ENCODE assay signal across 21 cellular contexts in genomic region chr20:38161412-38161774, GRCh38. TPM values are rescaled to one million over a fixed set of nuclear protein-coding genes. Genes with fewer than 3 reads are reported as not detected.
A peak's percentile ranks its signal among the peaks of the same experiment; 100 is the strongest.
DNase-seq lines count a peak whose midpoint lies in the region; ATAC-seq, FAIRE-seq and TF ChIP-seq lines count a peak whose summit lies in the region.
"Had no signal": no experiment of that assay in that cellular context is flagged by ENCODE, and none has a peak within 500 bp of the region (broad histone marks: within the 10 kb centered on the region; RNA-seq: fewer than 3 reads in every experiment).

No MANE protein-coding gene starts in this region.

- no peaks in the 10 kb centered on the region for H3K36me3 Mint-ChIP-seq in activated naive CD4-positive, alpha-beta T cell treated with anti-CD3 and anti-CD28 coated beads, Interleukin-2, amount 50 U/mL, for 72 hours

- H3K9ac ChIP-seq in K562 (ENCODE audit: insufficient read depth in 1 of 2, low read depth in 2 of 2, low read length in 2 of 2) = peak overlapping the region in 1 of 2 experiments; percentile 24; a peak in 1 of 4 replicates
- H3K9ac ChIP-seq: GM23248 had no signal

- peak; percentile 63 for FAIRE-seq in HTR-8/SVneo (lab: Jason Lieb, UNC)
- no peak for FAIRE-seq in K562 (lab: Jason Lieb, UNC)
- FAIRE-seq: G401.6, GM12891 had no signal

- H3K9me1 ChIP-seq in K562 (ENCODE audit: control insufficient read depth, insufficient read depth, low read length) = no peaks in the 10 kb centered on the region

- no peaks in the 10 kb centered on the region for H3K27me3 ChIP-seq in K562 (ENCODE audit: control insufficient read depth in 2 of 2, insufficient read depth in 2 of 2, low read length in 2 of 2)
- H3K27me3 ChIP-seq in right atrium auricular region = no peaks in the 10 kb centered on the region
- H3K27me3 ChIP-seq in gastrocnemius medialis = no peaks in the 10 kb centered on the region

- CTCF ChIA-PET in K562 (lab: Yijun Ruan, JAX; ENCODE audit: low intra/inter-chr PET ratio) = no interaction called here

- ATAC-seq in K562 = no peak
- no peak for ATAC-seq in gastrocnemius medialis
- no peak for ATAC-seq in activated naive CD4-positive, alpha-beta T cell treated with anti-CD3 and anti-CD28 coated beads, Interleukin-2, amount 50 U/mL, for 72 hours

- POLR2A ChIA-PET in K562 (lab: Yijun Ruan, JAX) = interaction anchor here (0.7 to 0.8 kb wide), 2 partner anchors 24 to 33 kb away, joined by 3 read pairs; no protein-coding TSS in a partner anchor

- H3K9me3 ChIP-seq in K562 (replicated peaks; ENCODE audit: control insufficient read depth, insufficient read depth, low read depth, low read length) (no peaks in the 10 kb centered on the region), right atrium auricular region (no peaks in the 10 kb centered on the region), gastrocnemius medialis (no peaks in the 10 kb centered on the region)

- no peak for TF ChIP-seq POLR2A in K562 (conservative IDR thresholded peaks at IDR 0.05)
- TF ChIP-seq POLR2A in gastrocnemius medialis (IDR thresholded peaks at IDR 0.05) = no peak

- H3K4me3 ChIP-seq in K562 (no peak overlapping the region), right atrium auricular region (no peak overlapping the region), gastrocnemius medialis (no peak overlapping the region)
- H3K4me3 ChIP-seq: GM23248 had no signal

- DNase-seq in HTR-8/SVneo (ENCODE audit: insufficient read length, low spot score) = no peak
- no peak for DNase-seq in K562 (ENCODE audit: extremely low read depth in 1 of 4, low spot score in 3 of 4)
- no peak for DNase-seq in right atrium auricular region (ENCODE audit: low spot score)
- no peak for DNase-seq in gastrocnemius medialis
- DNase-seq in LoVo (ENCODE audit: low spot score) = no peak
- DNase-seq in activated naive CD4-positive, alpha-beta T cell treated with anti-CD3 and anti-CD28 coated beads, Interleukin-2, amount 50 U/mL, for 72 hours (ENCODE audit: low spot score in 2 of 2) = no peak
- DNase-seq in GM20000 (ENCODE audit: low spot score) = no peak
- DNase-seq in NCI-H748 (lab: John Stamatoyannopoulos, UW; ENCODE audit: unreplicated experiment) = no peak
- DNase-seq: AML-193; Calu3; DMS79; GM23248; KBM-7; NCI-H1048; NCI-H146; NCI-H2107; NCI-H226; NCI-H526 treated with DMSO at 0.1 percent for 48 hours; NK-92 treated with Interleukin-12 subunit alpha and Interleukin-12 subunit beta, amount 100 ng/mL, for 24 hours had no signal

- in situ Hi-C loops in K562 (cut with MboI) (loop anchor here (10.0 kb wide), 1 partner anchor 87 kb away; no protein-coding TSS in a partner anchor), gastrocnemius medialis (cut with MboI; ENCODE audit: low sequenced_read_pairs in 4 of 4) (loop anchor here in 1 of 4 donors (5.0 kb wide), 1 partner anchor 104 kb away; no protein-coding TSS in a partner anchor)

- no peaks in the 10 kb centered on the region for H3K9me3 Mint-ChIP-seq in activated naive CD4-positive, alpha-beta T cell treated with anti-CD3 and anti-CD28 coated beads, Interleukin-2, amount 50 U/mL, for 72 hours

- 84% methylated on average over 7 of the region's 14 CpGs for WGBS in K562 (ENCODE audit: insufficient coverage, low coverage, missing lambda C conversion rate)

- no peak for TF ChIP-seq RAD21 in K562 (CRISPR knock-in tag; conservative IDR thresholded peaks at IDR 0.05 in 1 of 2, IDR thresholded peaks at IDR 0.05 in 1 of 2)

- no peak for TF ChIP-seq EP300 in K562 (IDR thresholded peaks at IDR 0.05; ENCODE audit: low read length)

- peak overlapping the region; percentile 26; the same call in 1 of the 3 replicates for H3K27ac ChIP-seq in K562 (ENCODE audit: extremely low read depth, low read depth, low read length)
- peak overlapping the region; percentile 90 to 96 for H3K27ac ChIP-seq in right atrium auricular region
- H3K27ac ChIP-seq in gastrocnemius medialis = peak overlapping the region in 3 of 4 donors; percentile 71 to 84 (median 82)
- H3K27ac ChIP-seq: GM23248 had no signal

- no peak overlapping the region for H2AFZ ChIP-seq in K562 (ENCODE audit: low read depth, low read length)
- H2AFZ ChIP-seq: GM23248 had no signal

- H3K79me2 ChIP-seq in K562 (ENCODE audit: control insufficient read depth, insufficient read depth, low read length) = peaks cover 56% of the 10 kb centered on the region

- no peak overlapping the region for H3K27ac Mint-ChIP-seq in activated naive CD4-positive, alpha-beta T cell treated with anti-CD3 and anti-CD28 coated beads, Interleukin-2, amount 50 U/mL, for 72 hours

- peaks cover 71 to 72% of the 10 kb centered on the region in 2 experiments for H3K4me1 ChIP-seq in K562 (replicated peaks in 1 of 2; ENCODE audit: control insufficient read depth in 2 of 2, insufficient read depth in 2 of 2, low read length in 2 of 2)
- peaks cover 0 to 78% of the 10 kb centered on the region in 2 donors for H3K4me1 ChIP-seq in right atrium auricular region
- peaks cover 27 to 45% of the 10 kb centered on the region in 2 donors for H3K4me1 ChIP-seq in gastrocnemius medialis

- no TSS peak for BruUV-seq in K562 (replicated peaks; lab: Mats Ljungman, UMichigan)

- H3K36me3 ChIP-seq in K562 (ENCODE audit: control insufficient read depth, insufficient read depth, low read length) (peaks cover 42% of the 10 kb centered on the region), right atrium auricular region (peaks cover 48% of the 10 kb centered on the region), gastrocnemius medialis (peaks cover 0 to 21% of the 10 kb centered on the region in 2 donors)

- intact Hi-C loops in K562 (cut with micrococcal nuclease) = no loop called here
- intact Hi-C loops in gastrocnemius medialis (cut with DNase I; ENCODE audit: low total_unique reads) = loop anchor here (5.0 to 10.0 kb wide), 3 partner anchors 174 to 407 kb away; partner anchors contain the start of gene VSTM2L

- TF ChIP-seq CTCF in K562 (IDR thresholded peaks at IDR 0.05 in 2 of 3, conservative IDR thresholded peaks at IDR 0.05 in 1 of 3; ENCODE audit: insufficient read depth in 2 of 3, low read depth in 1 of 3, low read length in 3 of 3) = no peak
- no peak for TF ChIP-seq CTCF in right atrium auricular region (IDR thresholded peaks at IDR 0.05)
- TF ChIP-seq CTCF in gastrocnemius medialis (IDR thresholded peaks at IDR 0.05 in 4 of 5, conservative IDR thresholded peaks at IDR 0.05 in 1 of 5) = no peak
- TF ChIP-seq CTCF in GM20000 (IDR thresholded peaks at IDR 0.05; ENCODE audit: extremely low read depth, missing control alignments) = no peak

- 0 out of 2 replicates have a peak, but pooled peaks cover 5% of the 10 kb centered on the region for H4K20me1 ChIP-seq in K562 (replicated peaks; ENCODE audit: control insufficient read depth, insufficient read depth, low read length)

- H3K4me2 ChIP-seq in K562 (ENCODE audit: insufficient read depth, low read length) = no peak overlapping the region

TF ChIP-seq in K562, 482 proteins besides CTCF, POLR2A, EP300 and RAD21:
- TF ChIP-seq POLR2G (IDR thresholded peaks at IDR 0.05; ENCODE audit: low read depth, low read length) = 0 out of 2 replicates have a peak, but pooled peaks have one; percentile 23
- TF ChIP-seq PURB (CRISPR knock-in tag; IDR thresholded peaks at IDR 0.05; ENCODE audit: low read depth) = no peak
TF ChIP-seq in K562: peak in this region for 1.

RNA-seq across cellular contexts. Expression of gene TGM2, which starts 3.7 kb away (rescaled TPM):
- 34.9 and 72.8 TPM in 2 replicates for total RNA-seq in K562 (2011; cell fraction: chromatin; rRNA removed; ENCODE audit: low replicate concordance)
- 45.9 and 47.5 TPM in 2 replicates for total RNA-seq in K562 (2011; cell fraction: nucleolus; rRNA removed)
- 36.4 and 37.1 TPM in 2 replicates for total RNA-seq in K562 (2011; cell fraction: nucleoplasm; rRNA removed)
- total RNA-seq in K562 (2014; rRNA removed) (48.3 and 61.2 TPM in 2 replicates), K562 (2014; rRNA removed; fragmentation: Illumina TruSeq; extraction: Trizol) (17.4 and 22.0 TPM in 2 replicates), K562 (2015; rRNA removed; fragmentation: Illumina TruSeq; extraction: Trizol) (20.4 and 21.0 TPM in 2 replicates), K562 (2021) (78.5 and 82.3 TPM in 2 replicates), right atrium auricular region (1,000 to 10,000 TPM in 1 of 2 donors, 100 to 1,000 TPM in 1; 680 to 1,303 TPM), gastrocnemius medialis (100 to 1,000 TPM in 1 of 4 donors, 10 to 100 TPM in 3; 12.8 to 152 (median 58.4) TPM)
- polyA plus RNA-seq in K562 (2011; rRNA removed) (35.3 and 37.6 TPM in 2 replicates), K562 (2014; fragmentation: Illumina TruSeq; extraction: Trizol) (55.1 and 56.7 TPM in 2 replicates), K562 (2014; fragmentation: Nextera tagmentation; extraction: Ambion mirVana) (1 to 10 TPM; 5.5 TPM), K562 (2014; rRNA removed) (43.9 and 48.0 TPM in 2 replicates)
- polyA plus RNA-seq in K562 (2011; cell fraction: cytosol; rRNA removed) = 31.6 and 76.0 TPM in 2 replicates
- 26.4 and 54.7 TPM in 2 replicates for polyA plus RNA-seq in K562 (2011; cell fraction: nucleus; rRNA removed)
- polyA plus RNA-seq in K562 (2012) = 47.9 and 85.2 TPM in 2 replicates
- polyA minus RNA-seq in K562 (2011; rRNA and poly(A)+ RNA removed) = 21.4 and 54.6 TPM in 2 replicates
- polyA minus RNA-seq in K562 (2011; cell fraction: cytosol; rRNA and poly(A)+ RNA removed) = 46.4 and 51.2 TPM in 2 replicates
- polyA minus RNA-seq in K562 (2011; cell fraction: nucleus; rRNA and poly(A)+ RNA removed) = 18.8 and 21.4 TPM in 2 replicates
- total RNA-seq in activated naive CD4-positive, alpha-beta T cell treated with anti-CD3 and anti-CD28 coated beads, Interleukin-2, amount 50 U/mL, for 72 hours = under 1 TPM in 1 of 2 donors, not detected in 1; 0.10 TPM

Comparison
In these comparisons a context has a peak if more than half of its experiments do, and no peak if none do; other contexts are left out.
1. H3K27ac ChIP-seq: peak in every context shown above with its lines; median percentile 93 in right atrium auricular region; 82 in gastrocnemius medialis; 26 in K562.
2. RNA of gene TGM2, which starts 3.7 kb away (total RNA-seq): 680 to 1,303 TPM in right atrium auricular region, 12.8 to 152 TPM in gastrocnemius medialis and 17.4 to 82.3 TPM in K562; 0.10 TPM in activated naive CD4-positive, alpha-beta T cell treated with anti-CD3 and anti-CD28 coated beads, Interleukin-2, amount 50 U/mL, for 72 hours; every median in the first group is over 10 times any median in the second.